1 cellular context compared by ENCODE assay signal in genomic region chr20:32672982-32673727, GRCh38.
TF ChIP-seq lines count a peak whose summit lies in the region.

No MANE protein-coding gene starts in this region.

TF ChIP-seq in GM23338, 12 proteins besides CTCF, POLR2A, EP300 and RAD21 (continued from another document):
- TF ChIP-seq ZNF462 (CRISPR knock-in tag; IDR thresholded peaks at IDR 0.05) = no peak
- no peak for TF ChIP-seq ZNF331 (CRISPR knock-in tag; IDR thresholded peaks at IDR 0.05; ENCODE audit: low read depth)
- no peak for TF ChIP-seq POLR2AphosphoS5 (IDR thresholded peaks at IDR 0.05; ENCODE audit: low read depth)
- TF ChIP-seq ETS1 (IDR thresholded peaks at IDR 0.05) = no peak
- TF ChIP-seq CREB1 (CRISPR knock-in tag; IDR thresholded peaks at IDR 0.05; ENCODE audit: low read depth) = no peak
- TF ChIP-seq ZNF114 (CRISPR knock-in tag; IDR thresholded peaks at IDR 0.05) = no peak
- TF ChIP-seq STAT1 (IDR thresholded peaks at IDR 0.05; ENCODE audit: unreplicated experiment) = no peak
- TF ChIP-seq EZH2 (IDR thresholded peaks at IDR 0.05; ENCODE audit: low read depth, unreplicated experiment) = no peak
